Comparison of ENCODE assay signal across 1 cellular context in the genomic region with DNA sequence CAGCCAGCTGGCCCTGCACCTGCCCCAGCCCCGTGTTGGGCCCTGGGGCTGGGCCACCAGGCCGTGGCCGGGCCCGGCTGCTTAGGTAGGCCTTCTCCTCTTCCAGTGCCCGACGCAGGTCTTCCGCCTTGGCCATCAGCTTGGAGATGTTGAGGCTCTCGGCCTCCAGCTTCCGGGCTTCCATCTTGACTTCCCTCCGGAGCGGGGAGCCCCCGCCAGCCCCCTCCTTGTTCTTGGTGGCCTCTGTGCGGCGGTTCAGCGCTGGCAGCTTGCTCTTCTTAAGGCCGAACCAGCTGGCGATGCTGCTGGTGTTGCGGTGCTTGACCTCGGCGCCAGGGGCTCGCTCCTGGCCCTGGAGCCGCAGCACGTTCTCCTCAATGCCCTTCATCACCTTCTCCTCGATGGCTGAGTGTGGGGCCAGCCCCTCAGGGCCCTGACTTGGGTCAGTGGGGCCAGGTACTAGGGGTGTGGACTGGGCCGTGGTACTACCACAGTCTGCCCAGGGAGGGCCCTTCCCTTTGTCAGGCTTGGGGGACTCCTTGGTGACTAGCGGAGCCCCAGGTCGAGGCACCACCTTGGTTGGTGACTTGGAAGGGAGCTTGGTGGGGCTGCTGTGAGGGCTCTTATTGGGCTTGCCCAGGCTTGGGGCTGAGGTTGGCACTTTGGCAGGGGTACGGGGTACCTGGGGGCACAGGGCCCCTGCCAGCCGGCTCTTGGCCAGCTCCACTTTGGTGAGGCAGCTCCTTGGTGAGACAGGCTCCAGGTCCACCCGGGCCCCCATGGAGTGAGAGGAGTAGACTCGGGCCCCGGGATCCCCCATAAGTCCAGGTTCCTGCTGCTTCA.
TF ChIP-seq lines count a peak whose summit lies in the region.

No MANE protein-coding gene starts in this region.

TF ChIP-seq in H1, 55 proteins besides CTCF, POLR2A, EP300 and RAD21:
- no peak for TF ChIP-seq CHD2 (IDR thresholded peaks at IDR 0.05; ENCODE audit: low read length)
- no peak for TF ChIP-seq GABPA (IDR thresholded peaks at IDR 0.05; ENCODE audit: borderline replicate concordance, insufficient read depth, low read length)
- TF ChIP-seq JUND (IDR thresholded peaks at IDR 0.05; ENCODE audit: low read length), result no peak
- no peak for TF ChIP-seq SIN3A (conservative IDR thresholded peaks at IDR 0.05 in 1 of 2, IDR thresholded peaks at IDR 0.05 in 1 of 2; ENCODE audit: low read depth in 1 of 2, low read length in 2 of 2)
- no peak for TF ChIP-seq SIRT6 (IDR thresholded peaks at IDR 0.05; ENCODE audit: low read length)
- no peak for TF ChIP-seq SAP30 (IDR thresholded peaks at IDR 0.05; ENCODE audit: insufficient read depth, insufficient replicate concordance, low read length)
- TF ChIP-seq, protein P1, sequence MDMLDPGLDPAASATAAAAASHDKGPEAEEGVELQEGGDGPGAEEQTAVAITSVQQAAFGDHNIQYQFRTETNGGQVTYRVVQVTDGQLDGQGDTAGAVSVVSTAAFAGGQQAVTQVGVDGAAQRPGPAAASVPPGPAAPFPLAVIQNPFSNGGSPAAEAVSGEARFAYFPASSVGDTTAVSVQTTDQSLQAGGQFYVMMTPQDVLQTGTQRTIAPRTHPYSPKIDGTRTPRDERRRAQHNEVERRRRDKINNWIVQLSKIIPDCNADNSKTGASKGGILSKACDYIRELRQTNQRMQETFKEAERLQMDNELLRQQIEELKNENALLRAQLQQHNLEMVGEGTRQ (IDR thresholded peaks at IDR 0.05; ENCODE audit: low read length), result no peak
- TF ChIP-seq TEAD4 (IDR thresholded peaks at IDR 0.05; ENCODE audit: low read depth, low read length), result no peak
- no peak for TF ChIP-seq TAF7 (optimal IDR thresholded peaks at IDR 0.05; ENCODE audit: borderline replicate concordance, low read depth, low read length)
- no peak for TF ChIP-seq RFX5 (IDR thresholded peaks at IDR 0.05; ENCODE audit: borderline replicate concordance, low read depth, low read length)
- no peak for TF ChIP-seq TAF1 (IDR thresholded peaks at IDR 0.05; ENCODE audit: low read depth, low read length)
- TF ChIP-seq SP1 (IDR thresholded peaks at IDR 0.05; ENCODE audit: low read depth, low read length), result no peak
- TF ChIP-seq YY1 (IDR thresholded peaks at IDR 0.05; ENCODE audit: low read depth, low read length), result no peak
- TF ChIP-seq CBX5 (IDR thresholded peaks at IDR 0.05; ENCODE audit: low read depth, low read length), result no peak
